Comparison of ENCODE assay signal across 19 cellular contexts in genomic region chr3:169007145-169007544, GRCh38.
"Had no signal": no experiment of that assay in that cellular context is flagged by ENCODE, and none has a peak within 500 bp of the region (broad histone marks: within the 10 kb centered on the region; RNA-seq: fewer than 3 reads in every experiment).

No MANE protein-coding gene starts in this region.

- H3K36me3 ChIP-seq: pancreas had no signal

- ATAC-seq: foreskin keratinocyte, left colon, left ventricle myocardium superior, pancreas, right cardiac atrium had no signal

- DNase-seq: dermis blood vessel endothelial cell; erythroblast; foreskin keratinocyte; left colon; left ventricle myocardium superior; mesenchymal stem cell; naive B cell; occipital lobe; pancreas; right cardiac atrium; stimulated activated CD4-positive, alpha-beta T cell treated with anti-CD3 and anti-CD28 coated beads, Interleukin-2, amount 100 ng/mL, for 48 hours; stimulated activated naive CD4-positive, alpha-beta T cell treated with Interleukin-2 at 50 U/mL for 16 hours had no signal

- H3K36me3 Mint-ChIP-seq: naive B cell, type B pancreatic cell had no signal

- H3K9me3 Mint-ChIP-seq: nephron, type B pancreatic cell had no signal

- FAIRE-seq: endothelial cell of umbilical vein, pancreas, urothelium cell line had no signal

- H3K27me3 ChIP-seq: foreskin keratinocyte, pancreas had no signal

- H3K4me3 ChIP-seq: lung, pancreas, smooth muscle cell had no signal

- H3K4me2 ChIP-seq: smooth muscle cell had no signal

- H3K27ac ChIP-seq: foreskin keratinocyte, pancreas had no signal

- H3K4me3 Mint-ChIP-seq: naive B cell, nephron, type B pancreatic cell had no signal

- H3K27me3 Mint-ChIP-seq: naive B cell, progenitor cell of endocrine pancreas had no signal

- H3K4me1 Mint-ChIP-seq: naive B cell, nephron had no signal

- H3K9me3 ChIP-seq: pancreas had no signal

- H3K4me1 ChIP-seq: foreskin keratinocyte, pancreas had no signal

- H3K27ac Mint-ChIP-seq: naive B cell, nephron, progenitor cell of endocrine pancreas, type B pancreatic cell had no signal
